In the genomic region with DNA sequence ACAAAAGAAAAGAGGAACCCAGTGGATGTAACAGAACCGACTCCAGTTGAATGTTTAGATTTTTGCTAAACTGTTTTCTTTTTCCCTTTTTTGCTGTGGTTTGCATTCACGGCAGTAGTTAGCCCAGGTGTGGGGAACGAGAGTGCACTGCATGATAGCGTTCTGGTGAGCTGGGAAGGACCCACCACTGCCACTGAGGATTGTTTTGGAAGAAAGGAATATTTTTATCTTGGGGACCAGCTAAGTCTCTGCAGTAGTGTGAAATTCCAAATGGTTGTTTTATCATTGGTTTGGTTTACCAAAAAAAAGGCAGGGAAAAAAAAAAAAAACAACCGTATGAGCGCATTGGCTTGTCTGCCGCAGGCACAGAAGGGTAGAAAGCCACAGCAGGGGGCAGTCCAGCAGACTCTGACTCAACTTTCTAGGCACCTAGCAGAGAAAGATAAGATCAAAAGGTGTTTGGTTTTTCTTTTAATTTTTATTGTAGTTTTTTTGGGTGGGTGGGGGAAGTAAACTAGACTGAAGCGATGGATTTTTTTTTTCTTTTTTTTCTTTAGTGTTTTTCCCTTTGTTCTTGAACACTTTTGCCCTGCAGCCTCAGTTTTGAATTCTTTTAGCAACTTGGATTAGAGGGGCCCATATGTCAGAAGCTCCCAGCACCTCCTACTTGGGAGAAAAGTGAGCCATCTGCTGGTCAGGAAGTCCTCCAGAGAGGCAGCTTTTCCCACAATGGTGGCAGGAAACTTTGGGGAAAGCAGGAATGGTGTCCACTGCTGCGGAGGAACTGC, we compare ENCODE assay signal across 8 cellular contexts. TPM values are rescaled to one million over a fixed set of nuclear protein-coding genes. Genes with fewer than 3 reads are reported as not detected.
DNase-seq lines count a peak whose midpoint lies in the region; ATAC-seq and TF ChIP-seq lines count a peak whose summit lies in the region.

No MANE protein-coding gene starts in this region.

- DNase-seq in heart left ventricle (peak in 1 of 5 donors; percentile 35), Right ventricle myocardium inferior (ENCODE audit: missing footprints) (no peak), cerebellum (ENCODE audit: low spot score) (peak; percentile 53), nephron progenitor cell (no peak), DMS153 treated with DMSO at 0.1 percent for 48 hours (lab: John Stamatoyannopoulos, UW; ENCODE audit: unreplicated experiment) (no peak), NCI-H2171 (lab: John Stamatoyannopoulos, UW) (no peak)

- no peaks in the 10 kb centered on the region for H3K9me3 ChIP-seq in heart left ventricle

- peaks cover 0 to 19% (median 12%) of the 10 kb centered on the region in 9 donors for H3K36me3 ChIP-seq in heart left ventricle

- no peak for TF ChIP-seq POLR2A in heart left ventricle (IDR thresholded peaks at IDR 0.05)

- TF ChIP-seq CTCF in heart left ventricle (IDR thresholded peaks at IDR 0.05) (peak; percentile 20 to 62 (median 46)), VCaP (conservative IDR thresholded peaks at IDR 0.05) (peak; percentile 77), nephron progenitor cell (IDR thresholded peaks at IDR 0.05) (no peak)

- ATAC-seq in heart left ventricle, result peak in 3 of 4 donors; percentile 51 to 61 (median 52)
- no peak for ATAC-seq in Right ventricle myocardium inferior
- ATAC-seq in HG03457 (IDR thresholded peaks at IDR 0.05; ENCODE audit: unreplicated experiment), result no peak

- H3K4me1 Mint-ChIP-seq in nephron progenitor cell, result no peaks in the 10 kb centered on the region

- H3K4me3 Mint-ChIP-seq in nephron progenitor cell, result no peak overlapping the region

- 83 to 91% (median 86%) methylated on average over 9 of the region's 9 CpGs for WGBS in heart left ventricle, 4 donors

- H3K27me3 ChIP-seq in heart left ventricle, result no peaks in the 10 kb centered on the region

- H3K4me3 ChIP-seq in heart left ventricle, result no peak overlapping the region

- peaks cover 0 to 44% (median 0%) of the 10 kb centered on the region in 12 donors for H3K4me1 ChIP-seq in heart left ventricle

- peaks cover 4% of the 10 kb centered on the region for H3K27me3 Mint-ChIP-seq in nephron progenitor cell (ENCODE audit: low read depth, poor library complexity)

- intact Hi-C loops in heart left ventricle (cut with DNase I), result loop anchor here (1.0 to 10.0 kb wide), 6 partner anchors 35 to 387 kb away; no protein-coding TSS in a partner anchor
- intact Hi-C loops in Right ventricle myocardium inferior (cut with DNase I), result loop anchor here (5.0 kb wide), 1 partner anchor 35 kb away; no protein-coding TSS in a partner anchor

- peak overlapping the region; percentile 72 for H3K27ac Mint-ChIP-seq in nephron progenitor cell

- H3K36me3 Mint-ChIP-seq in nephron progenitor cell (ENCODE audit: low read depth), result peaks cover 74% of the 10 kb centered on the region

- H3K9me3 Mint-ChIP-seq in nephron progenitor cell, result no peaks in the 10 kb centered on the region

- H3K27ac ChIP-seq in heart left ventricle (no peak overlapping the region), VCaP (peak overlapping the region; percentile 30; the same call in 1 of the 2 replicates)

RNA-seq across cellular contexts. Expression of gene RAB5IF, which starts 13.5 kb away (rescaled TPM):
- 10 to 100 TPM; 35.5 to 87.7 (median 63.1) TPM for total RNA-seq in heart left ventricle
- polyA plus RNA-seq in heart left ventricle, result 100 to 1,000 TPM in 1 of 2 donors, 10 to 100 TPM in 1; 58.1 to 101 TPM
- total RNA-seq in Right ventricle myocardium inferior, result 65.4 TPM
- 21.7 TPM for total RNA-seq in cerebellum

RNA-seq across cellular contexts. Expression of gene TGIF2, which starts 18.7 kb away (rescaled TPM):
- total RNA-seq in heart left ventricle, result 10 to 100 TPM in 3 of 9 donors, 1 to 10 TPM in 6; 4.5 to 14.9 (median 8.2) TPM
- polyA plus RNA-seq in heart left ventricle, result 1 to 10 TPM; 2.1 to 5.4 TPM
- total RNA-seq in Right ventricle myocardium inferior, result 4.5 TPM
- total RNA-seq in cerebellum, result 14.2 TPM

RNA-seq across cellular contexts. Expression of gene MYL9, which starts 50.7 kb away (rescaled TPM):
- total RNA-seq in heart left ventricle (1,000 to 10,000 TPM in 7 of 9 donors, 100 to 1,000 TPM in 2; 521 to 2,387 (median 1,751) TPM), Right ventricle myocardium inferior (1,923 TPM), cerebellum (0.36 TPM)
- 1,000 to 10,000 TPM in 1 of 2 donors, 100 to 1,000 TPM in 1; 452 to 1,748 TPM for polyA plus RNA-seq in heart left ventricle

RNA-seq across cellular contexts. Expression of gene SLA2, which starts 53.9 kb away (rescaled TPM):
- 1 to 10 TPM in 2 of 9 donors, under 1 TPM in 7; 0.14 to 3.0 (median 0.38) TPM for total RNA-seq in heart left ventricle
- polyA plus RNA-seq in heart left ventricle, result under 1 TPM; 0.14 to 0.30 TPM
- total RNA-seq in Right ventricle myocardium inferior, result 0.30 TPM
- total RNA-seq in cerebellum, result 0.09 TPM

Comparison
In these comparisons a context has a peak if more than half of its experiments do, and no peak if none do; other contexts are left out.
1. ATAC-seq: peak in heart left ventricle (3 of 4); none in Right ventricle myocardium inferior (single experiment) and HG03457 (single experiment).
2. RNA of gene MYL9, which starts 50.7 kb away (total RNA-seq): 1,923 TPM in Right ventricle myocardium inferior (single experiment) and 521 to 2,387 TPM in heart left ventricle; 0.36 TPM in cerebellum (single experiment); every median in the first group is over 100 times any median in the second.